ENCODE assay signal across 9 cellular contexts in the genomic region with DNA sequence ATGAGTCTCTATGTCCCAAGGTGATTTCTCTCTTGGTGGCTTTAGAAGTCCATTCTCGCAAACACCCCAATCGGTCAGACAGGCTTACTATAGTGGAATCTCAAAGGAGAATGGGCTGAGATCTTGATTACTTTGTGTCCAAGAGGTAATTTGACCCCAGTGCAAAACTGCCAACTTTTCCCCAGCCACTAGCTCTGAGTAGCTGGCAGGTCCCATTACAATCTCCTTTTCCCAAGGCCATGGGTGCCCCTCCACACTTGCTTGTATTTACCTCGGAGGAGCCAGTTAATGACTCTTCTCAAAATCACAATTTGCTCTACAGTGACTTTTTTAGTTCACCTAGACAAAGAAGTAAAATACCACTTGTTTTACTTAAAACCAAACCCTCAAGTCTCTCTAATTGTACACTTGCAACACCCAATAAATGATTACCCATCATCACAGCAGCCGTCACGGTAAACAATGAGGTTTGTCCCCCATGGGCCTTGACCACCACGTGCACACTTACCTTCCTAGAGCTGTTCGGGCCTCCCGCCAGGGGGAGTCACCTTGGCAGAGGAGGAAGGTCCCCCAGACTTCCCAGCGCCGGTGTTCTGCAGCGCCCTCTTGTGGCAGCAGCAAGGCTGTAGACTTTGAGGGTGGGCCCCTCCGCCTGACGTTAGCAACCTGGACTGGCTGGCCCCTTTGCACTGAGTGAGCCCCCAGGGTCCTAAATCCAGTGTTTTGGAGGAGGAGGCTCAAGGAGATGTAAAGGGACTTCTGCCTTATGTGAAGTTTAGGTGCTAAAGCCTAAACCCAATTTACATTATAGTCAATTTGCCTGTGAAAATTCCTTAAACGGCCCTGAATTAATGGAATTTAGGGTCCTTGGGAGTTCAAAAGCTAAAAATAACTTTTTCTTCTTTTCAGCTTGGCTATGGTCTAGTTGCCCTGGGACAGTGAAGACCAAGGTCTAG. TPM values are rescaled to one million over a fixed set of nuclear protein-coding genes. Genes with fewer than 3 reads are reported as not detected.
DNase-seq lines count a peak whose midpoint lies in the region; ATAC-seq and TF ChIP-seq lines count a peak whose summit lies in the region.
"Had no signal": no experiment of that assay in that cellular context is flagged by ENCODE, and none has a peak within 500 bp of the region (broad histone marks: within the 10 kb centered on the region; RNA-seq: fewer than 3 reads in every experiment).

No MANE protein-coding gene starts in this region.

- 29 to 32% methylated on average over 11 to 14 of the region's 14 CpGs for WGBS in testis, 2 donors

- H3K4me1 Mint-ChIP-seq in chondrocyte (ENCODE audit: low read depth), result peaks cover 5% of the 10 kb centered on the region

- H3K4me3 Mint-ChIP-seq in chondrocyte (ENCODE audit: unreplicated experiment), result no peak overlapping the region

- H3K4me3 ChIP-seq in testis, result no peak overlapping the region

- no peaks in the 10 kb centered on the region for H3K36me3 ChIP-seq in testis (ENCODE audit: low read depth, missing control alignments)

- peaks cover 29% of the 10 kb centered on the region for H3K27me3 Mint-ChIP-seq in chondrocyte (ENCODE audit: low read depth)

- DNase-seq in Right ventricle myocardium inferior (ENCODE audit: missing footprints) (no peak), cardiac septum (ENCODE audit: low spot score) (no peak), NCI-H1092 (lab: John Stamatoyannopoulos, UW) (peak; percentile 69), chondrocyte (ENCODE audit: low spot score) (no peak), mucosa of gallbladder (ENCODE audit: low spot score) (peak; percentile 29), testis (peak; percentile 82)

- H3K27ac ChIP-seq in testis, result no peak overlapping the region

- H3K27ac Mint-ChIP-seq in chondrocyte (ENCODE audit: unreplicated experiment), result no peak overlapping the region

- intact Hi-C loops in Right ventricle myocardium inferior (cut with DNase I) (no loop called here), cardiac septum (cut with DNase I) (loop anchor here (5.0 kb wide), 1 partner anchor 154 kb away; no protein-coding TSS in a partner anchor), testis (cut with DNase I; ENCODE audit: low total_unique reads) (no loop called here)

- TF ChIP-seq CTCF in chondrocyte (IDR thresholded peaks at IDR 0.05) (peak; percentile 77), testis (IDR thresholded peaks at IDR 0.05) (peak; percentile 58 to 74 (median 73))

- no peaks in the 10 kb centered on the region for H3K4me1 ChIP-seq in testis

- TF ChIP-seq POLR2A in testis (IDR thresholded peaks at IDR 0.05), result no peak

- no peaks in the 10 kb centered on the region for H3K27me3 ChIP-seq in testis

- peak; percentile 29 for ATAC-seq in Right ventricle myocardium inferior
- ATAC-seq in activated CD4-positive, CD25-positive, alpha-beta regulatory T cell treated with anti-CD3 and anti-CD28 coated beads, Interleukin-2, amount 50 U/mL, for 24 hours, result peak; percentile 81 to 88
- no peak for ATAC-seq in GM21717 (IDR thresholded peaks at IDR 0.05; ENCODE audit: unreplicated experiment)

- peaks cover 2% of the 10 kb centered on the region for H3K36me3 Mint-ChIP-seq in chondrocyte (ENCODE audit: low read depth)

- no peaks in the 10 kb centered on the region for H3K9me3 ChIP-seq in testis

- no peaks in the 10 kb centered on the region for H3K9me3 Mint-ChIP-seq in chondrocyte (ENCODE audit: low read depth)

RNA-seq across cellular contexts. Expression of a gene that starts 18.7 kb away (rescaled TPM):
- total RNA-seq in Right ventricle myocardium inferior (37.5 TPM), cardiac septum (30.7 TPM), chondrocyte (10.7 to 16.5 TPM (median 15.2 TPM) in 3 replicates), mucosa of gallbladder (43.7 TPM), testis (10 to 100 TPM; 33.1 to 81.9 TPM)
- 97.7 TPM for polyA plus RNA-seq in testis (ENCODE audit: insufficient read depth, low read depth, low replicate concordance)

RNA-seq across cellular contexts. Expression of a gene that starts 41.3 kb away (rescaled TPM):
- total RNA-seq in Right ventricle myocardium inferior (3.5 TPM), cardiac septum (2.6 TPM), chondrocyte (0.72 to 1.3 TPM (median 0.82 TPM) in 3 replicates), mucosa of gallbladder (12.1 TPM), testis (10 to 100 TPM; 37.4 to 44.0 TPM)
- 26.2 TPM for polyA plus RNA-seq in testis (ENCODE audit: insufficient read depth, low read depth, low replicate concordance)
- total RNA-seq: myocyte had no signal

Comparison
In these comparisons a context has a peak if more than half of its experiments do, and no peak if none do; other contexts are left out.
1. DNase-seq: peak in NCI-H1092 (single experiment), mucosa of gallbladder (single experiment) and testis (single experiment); none in Right ventricle myocardium inferior (single experiment), cardiac septum (single experiment) and chondrocyte (single experiment).